Comparison of ENCODE assay signal across 1 cellular context in genomic region chr4:1002631-1003251, GRCh38.
TF ChIP-seq lines count a peak whose summit lies in the region.

No MANE protein-coding gene starts in this region.

TF ChIP-seq in SK-N-SH treated with all-trans-retinoic acid at 6 μM for 48 hours, 23 proteins besides CTCF, POLR2A, EP300 and RAD21 (continued from another document):
- TF ChIP-seq ZC3H10 (CRISPR knock-in tag; IDR thresholded peaks at IDR 0.05) = no peak
- TF ChIP-seq ARNTL (CRISPR knock-in tag; IDR thresholded peaks at IDR 0.05; ENCODE audit: borderline replicate concordance, low read depth) = no peak
- TF ChIP-seq ISL1 (CRISPR knock-in tag; IDR thresholded peaks at IDR 0.05) = no peak
- no peak for TF ChIP-seq GLIS3 (CRISPR knock-in tag; IDR thresholded peaks at IDR 0.05)
- no peak for TF ChIP-seq CSRNP3 (CRISPR knock-in tag; IDR thresholded peaks at IDR 0.05)
- TF ChIP-seq OSR1 (CRISPR knock-in tag; IDR thresholded peaks at IDR 0.05) = no peak
- no peak for TF ChIP-seq POU6F1 (CRISPR knock-in tag; IDR thresholded peaks at IDR 0.05; ENCODE audit: borderline replicate concordance, low read depth)
- TF ChIP-seq ZNF70 (CRISPR knock-in tag; IDR thresholded peaks at IDR 0.05) = no peak
- TF ChIP-seq PATZ1 (CRISPR knock-in tag; IDR thresholded peaks at IDR 0.05; ENCODE audit: borderline replicate concordance) = no peak
- TF ChIP-seq PPARA (CRISPR knock-in tag; IDR thresholded peaks at IDR 0.05; ENCODE audit: borderline replicate concordance) = no peak
- no peak for TF ChIP-seq BACH2 (CRISPR knock-in tag; IDR thresholded peaks at IDR 0.05; ENCODE audit: borderline replicate concordance)
- TF ChIP-seq ESRRG (CRISPR knock-in tag; IDR thresholded peaks at IDR 0.05) = no peak
- no peak for TF ChIP-seq SNAI2 (CRISPR knock-in tag; IDR thresholded peaks at IDR 0.05)
- no peak for TF ChIP-seq ZNF565 (CRISPR knock-in tag; conservative IDR thresholded peaks at IDR 0.05; ENCODE audit: low read depth)
